In genomic region chr15:43589779-43590466, GRCh38 we compare ENCODE assay signal across 8 cellular contexts. TPM values are rescaled to one million over a fixed set of nuclear protein-coding genes. Genes with fewer than 3 reads are reported as not detected.
DNase-seq lines count a peak whose midpoint lies in the region; ATAC-seq and TF ChIP-seq lines count a peak whose summit lies in the region.
"Not testable (repeated sequence)": the region's sequence is repeated elsewhere in the genome, so short reads cannot be mapped to it uniquely, and the experiment has no call there.

TSS of gene PPIP5K1 (minus strand) at chr15:43590208. CDS start at chr15:43584504, 5,704 bp downstream.

- H3K27ac ChIP-seq in CD8-positive, alpha-beta T cell (ENCODE audit: low read depth, low read length); dorsolateral prefrontal cortex; left lung; spleen: not testable (repeated sequence)

- peak; percentile 97 for ATAC-seq in CD8-positive, alpha-beta T cell
- ATAC-seq in GM19372 (IDR thresholded peaks at IDR 0.05; ENCODE audit: low read depth, unreplicated experiment) = peak; percentile 98
- ATAC-seq in HG02678 (IDR thresholded peaks at IDR 0.05; ENCODE audit: unreplicated experiment) = peak; percentile 99
- peak; percentile 90 for ATAC-seq in HG03460 (IDR thresholded peaks at IDR 0.05; ENCODE audit: unreplicated experiment)
- peak; percentile 99 to 100 for ATAC-seq in activated CD4-positive, CD25-positive, alpha-beta regulatory T cell treated with anti-CD3 and anti-CD28 coated beads, Interleukin-2, amount 50 U/mL, for 24 hours
- peak; percentile 94 for ATAC-seq in left lung

- not testable (repeated sequence) for H3K27ac Mint-ChIP-seq in CD8-positive, alpha-beta T cell

- H3K9me3 ChIP-seq in CD8-positive, alpha-beta T cell (ENCODE audit: low read length); left lung; spleen: not testable (repeated sequence)

- not testable (repeated sequence) for H3K4me3 ChIP-seq in CD8-positive, alpha-beta T cell (ENCODE audit: low read depth, low read length); dorsolateral prefrontal cortex; left lung; spleen

- H3K27me3 Mint-ChIP-seq in CD8-positive, alpha-beta T cell (ENCODE audit: low read depth) = not testable (repeated sequence)

- not testable (repeated sequence) for H3K9me3 Mint-ChIP-seq in CD8-positive, alpha-beta T cell

- H3K4me1 Mint-ChIP-seq in CD8-positive, alpha-beta T cell (ENCODE audit: low read depth) = not testable (repeated sequence)

- not testable (repeated sequence) for H3K4me3 Mint-ChIP-seq in CD8-positive, alpha-beta T cell

- H3K4me1 ChIP-seq in CD8-positive, alpha-beta T cell (ENCODE audit: insufficient read depth, low read length); left lung; spleen: not testable (repeated sequence)

- not testable (repeated sequence) for H3K27me3 ChIP-seq in CD8-positive, alpha-beta T cell (ENCODE audit: insufficient read depth, low read length); dorsolateral prefrontal cortex; left lung; spleen (replicated peaks in 1 of 7)

- no CpG with 5 or more reads among the region's 54 CpGs for WGBS in spleen, 5 donors

- TF ChIP-seq POLR2A in spleen (IDR thresholded peaks at IDR 0.05) = not testable (repeated sequence)

- H3K36me3 ChIP-seq in CD8-positive, alpha-beta T cell (ENCODE audit: insufficient read depth, low read length); left lung; spleen: not testable (repeated sequence)

- not testable (repeated sequence) for DNase-seq in CD8-positive, alpha-beta T cell; dorsolateral prefrontal cortex; left lung; spleen

- intact Hi-C loops in CD8-positive, alpha-beta T cell (cut with DNase I, micrococcal nuclease); dorsolateral prefrontal cortex (cut with DNase I); left lung (cut with DNase I); spleen (cut with DNase I; ENCODE audit: low total_unique reads): not testable (repeated sequence)

- POLR2A ChIA-PET in CD8-positive, alpha-beta T cell (lab: Charles Lee) = not testable (repeated sequence)

- not testable (repeated sequence) for TF ChIP-seq CTCF in CD8-positive, alpha-beta T cell (IDR thresholded peaks at IDR 0.05); dorsolateral prefrontal cortex (IDR thresholded peaks at IDR 0.05 in 54 of 56, conservative IDR thresholded peaks at IDR 0.05 in 2 of 56; ENCODE audit: low read depth in 1 of 56, partially characterized antibody in 56 of 56); left lung (IDR thresholded peaks at IDR 0.05); spleen (IDR thresholded peaks at IDR 0.05 in 8 of 11, conservative IDR thresholded peaks at IDR 0.05 in 3 of 11)

- H3K36me3 Mint-ChIP-seq in CD8-positive, alpha-beta T cell = not testable (repeated sequence)

- CTCF ChIA-PET in CD8-positive, alpha-beta T cell (lab: Charles Lee) = not testable (repeated sequence)

RNA-seq across cellular contexts. Expression of gene PPIP5K1, which starts in this region (rescaled TPM):
- 10 to 100 TPM; 22.3 to 28.1 TPM for total RNA-seq in CD8-positive, alpha-beta T cell
- total RNA-seq in dorsolateral prefrontal cortex (100 to 1,000 TPM; 118 to 291 (median 195) TPM), left lung (10 to 100 TPM; 28.6 to 35.7 TPM), spleen (10 to 100 TPM in 6 of 7 donors, 1 to 10 TPM in 1; 9.7 to 62.0 (median 43.7) TPM)
- 1 to 10 TPM; 4.5 to 8.2 (median 7.4) TPM for polyA plus RNA-seq in spleen
